In genomic region chr2:61411109-61411508, GRCh38 we compare ENCODE assay signal across 24 cellular contexts. TPM values are rescaled to one million over a fixed set of nuclear protein-coding genes. Genes with fewer than 3 reads are reported as not detected.
DNase-seq lines count a peak whose midpoint lies in the region; ATAC-seq and TF ChIP-seq lines count a peak whose summit lies in the region.
"Had no signal": no experiment of that assay in that cellular context is flagged by ENCODE, and none has a peak within 500 bp of the region (broad histone marks: within the 10 kb centered on the region; RNA-seq: fewer than 3 reads in every experiment).

No MANE protein-coding gene starts in this region.

- H3K79me2 ChIP-seq in OCI-LY7 (ENCODE audit: insufficient read depth, low read depth, low read length): peaks cover 91% of the 10 kb centered on the region

- CTCF ChIA-PET in OCI-LY7 (lab: Charles Lee; ENCODE audit: unreplicated experiment): no interaction called here

- TF ChIP-seq CTCF in OCI-LY7 (conservative IDR thresholded peaks at IDR 0.05; ENCODE audit: low read length) (no peak), brain (conservative IDR thresholded peaks at IDR 0.05) (no peak), nephron progenitor cell (IDR thresholded peaks at IDR 0.05) (no peak), Peyer's patch (IDR thresholded peaks at IDR 0.05) (no peak)

- TSS peak; percentile 18 for BruUV-seq in OCI-LY7 (replicated peaks; lab: Mats Ljungman, UMichigan)

- H3K27ac Mint-ChIP-seq in activated T-cell treated with anti-CD3 and anti-CD28 coated beads, Interleukin-2, amount 50 U/mL, for 24 hours: peak overlapping the region; percentile 15
- H3K27ac Mint-ChIP-seq in brain (peak overlapping the region in 3 of 5 experiments; percentile 49 to 65 (median 54)), nephron progenitor cell (peak overlapping the region; percentile 52)
- H3K27ac Mint-ChIP-seq: activated CD8-positive, alpha-beta T cell treated with anti-CD3 and anti-CD28 coated beads for 36 hours; activated naive CD8-positive, alpha-beta T cell treated with anti-CD3 and anti-CD28 coated beads for 36 hours had no signal

- peaks cover 23% of the 10 kb centered on the region for H3K4me1 ChIP-seq in OCI-LY7 (ENCODE audit: insufficient read depth, low read length, poor library complexity, severe bottlenecking)
- H3K4me1 ChIP-seq in Peyer's patch: peaks cover 0 to 6% (median 0%) of the 10 kb centered on the region in 4 donors

- ATAC-seq in activated T-cell treated with anti-CD3 and anti-CD28 coated beads, Interleukin-2, amount 50 U/mL, for 4 hours: no peak
- no peak for ATAC-seq in HG02623 (IDR thresholded peaks at IDR 0.05; ENCODE audit: unreplicated experiment)
- no peak for ATAC-seq in HG03565 (IDR thresholded peaks at IDR 0.05; ENCODE audit: unreplicated experiment)
- ATAC-seq: activated CD8-positive, alpha-beta T cell treated with anti-CD3 and anti-CD28 coated beads for 36 hours; left lung; stimulated activated naive CD8-positive, alpha-beta T cell treated with anti-CD3 and anti-CD28 coated beads, Interleukin-15, Interleukin-2, amounts not matched to agents 100 U/mL and 50 U/mL, for 24 hours had no signal

- H3K9me2 ChIP-seq in OCI-LY7 (ENCODE audit: insufficient read depth, low read length): no peaks in the 10 kb centered on the region

- H3K27me3 Mint-ChIP-seq in activated T-cell treated with anti-CD3 and anti-CD28 coated beads, Interleukin-2, amount 50 U/mL, for 24 hours: no peaks in the 10 kb centered on the region
- no peaks in the 10 kb centered on the region for H3K27me3 Mint-ChIP-seq in activated T-cell treated with anti-CD3 and anti-CD28 coated beads, Interleukin-2, amount 50 U/mL, for 4 hours (ENCODE audit: low read depth)
- H3K27me3 Mint-ChIP-seq in brain (no peaks in the 10 kb centered on the region), nephron progenitor cell (ENCODE audit: low read depth, poor library complexity) (peaks cover 2% of the 10 kb centered on the region)
- H3K27me3 Mint-ChIP-seq: activated CD8-positive, alpha-beta T cell treated with anti-CD3 and anti-CD28 coated beads for 36 hours; activated naive CD8-positive, alpha-beta T cell treated with anti-CD3 and anti-CD28 coated beads for 36 hours had no signal

- POLR2A ChIA-PET in OCI-LY7 (lab: Charles Lee): interaction anchor here (0.6 to 1.6 kb wide), 3 partner anchors 10 to 213 kb away, joined by 4 to 8 read pairs (median 5); no protein-coding TSS in a partner anchor

- H4K20me1 ChIP-seq in OCI-LY7 (ENCODE audit: insufficient read depth, low read length): peaks cover 20% of the 10 kb centered on the region; the same call in 1 of the 2 replicates

- no peak overlapping the region for H3K4me2 ChIP-seq in OCI-LY7 (ENCODE audit: low read length)

- DNase-seq in activated T-cell treated with anti-CD3 and anti-CD28 coated beads, Interleukin-2, amount 50 U/mL, for 24 hours: no peak
- DNase-seq in activated T-cell treated with anti-CD3 and anti-CD28 coated beads, Interleukin-2, amount 50 U/mL, for 4 hours: no peak
- DNase-seq in OCI-LY7 (ENCODE audit: low spot score) (no peak), nephron progenitor cell (no peak), Peyer's patch (no peak)
- DNase-seq: 8988T; activated CD8-positive, alpha-beta T cell treated with anti-CD3 and anti-CD28 coated beads for 36 hours; activated naive CD8-positive, alpha-beta T cell treated with anti-CD3 and anti-CD28 coated beads for 36 hours; activated T-cell treated with anti-CD3 and anti-CD28 coated beads, Interleukin-2, amount 50 U/mL, for 1 hour; DMS79; foreskin fibroblast; left lung; NCI-H1092 treated with DMSO at 0.1 percent for 48 hours; NCI-H2029; NCI-H446; NK-92 treated with Interleukin-12 subunit alpha and Interleukin-12 subunit beta, amount 100 ng/mL, for 24 hours; stimulated activated CD4-positive, alpha-beta T cell treated with anti-CD3 and anti-CD28 coated beads, Interleukin-2, amount 100 ng/mL, for 48 hours; stimulated activated naive CD8-positive, alpha-beta T cell treated with anti-CD3 and anti-CD28 coated beads, Interleukin-15, Interleukin-2, amounts not matched to agents 100 U/mL and 50 U/mL, for 24 hours; T1000 had no signal

- no peak overlapping the region for H2AFZ ChIP-seq in OCI-LY7 (ENCODE audit: low read length)

- no peak overlapping the region for H3K4me3 Mint-ChIP-seq in activated T-cell treated with anti-CD3 and anti-CD28 coated beads, Interleukin-2, amount 50 U/mL, for 24 hours
- H3K4me3 Mint-ChIP-seq in activated T-cell treated with anti-CD3 and anti-CD28 coated beads, Interleukin-2, amount 50 U/mL, for 4 hours: no peak overlapping the region
- H3K4me3 Mint-ChIP-seq in brain (no peak overlapping the region), nephron progenitor cell (no peak overlapping the region)
- H3K4me3 Mint-ChIP-seq: activated CD8-positive, alpha-beta T cell treated with anti-CD3 and anti-CD28 coated beads for 36 hours; activated naive CD8-positive, alpha-beta T cell treated with anti-CD3 and anti-CD28 coated beads for 36 hours had no signal

- no peak for TF ChIP-seq POLR2A in Peyer's patch (IDR thresholded peaks at IDR 0.05)

- peaks cover 45% of the 10 kb centered on the region for H3K36me3 Mint-ChIP-seq in activated T-cell treated with anti-CD3 and anti-CD28 coated beads, Interleukin-2, amount 50 U/mL, for 24 hours (ENCODE audit: low read depth)
- peaks cover 26% of the 10 kb centered on the region for H3K36me3 Mint-ChIP-seq in activated T-cell treated with anti-CD3 and anti-CD28 coated beads, Interleukin-2, amount 50 U/mL, for 4 hours (ENCODE audit: insufficient read depth)
- H3K36me3 Mint-ChIP-seq in brain (peaks cover 37% of the 10 kb centered on the region), nephron progenitor cell (ENCODE audit: low read depth) (peaks cover 26% of the 10 kb centered on the region)

- H3K27ac ChIP-seq in OCI-LY7 (ENCODE audit: low read depth, low read length, poor library complexity, severe bottlenecking): no peak overlapping the region
- no peak overlapping the region for H3K27ac ChIP-seq in Peyer's patch
- H3K27ac ChIP-seq: left lung, SK-N-MC, tibial nerve had no signal

- no peaks in the 10 kb centered on the region for H3K9me3 Mint-ChIP-seq in activated T-cell treated with anti-CD3 and anti-CD28 coated beads, Interleukin-2, amount 50 U/mL, for 24 hours
- no peaks in the 10 kb centered on the region for H3K9me3 Mint-ChIP-seq in activated T-cell treated with anti-CD3 and anti-CD28 coated beads, Interleukin-2, amount 50 U/mL, for 4 hours
- no peaks in the 10 kb centered on the region for H3K9me3 Mint-ChIP-seq in brain
- H3K9me3 Mint-ChIP-seq in nephron progenitor cell: no peaks in the 10 kb centered on the region
- H3K9me3 Mint-ChIP-seq: activated CD8-positive, alpha-beta T cell treated with anti-CD3 and anti-CD28 coated beads for 36 hours; activated naive CD8-positive, alpha-beta T cell treated with anti-CD3 and anti-CD28 coated beads for 36 hours had no signal

- no peaks in the 10 kb centered on the region for H3K9me3 ChIP-seq in OCI-LY7 (ENCODE audit: low read length)
- H3K9me3 ChIP-seq in Peyer's patch: no peaks in the 10 kb centered on the region
- H3K9me3 ChIP-seq: left lung, tibial nerve had no signal

- intact Hi-C loops in OCI-LY7 (cut with micrococcal nuclease; ENCODE audit: unreplicated experiment): no loop called here

- H3K4me1 Mint-ChIP-seq in activated T-cell treated with anti-CD3 and anti-CD28 coated beads, Interleukin-2, amount 50 U/mL, for 24 hours (ENCODE audit: low read depth): peaks cover 31% of the 10 kb centered on the region
- peaks cover 24% of the 10 kb centered on the region for H3K4me1 Mint-ChIP-seq in activated T-cell treated with anti-CD3 and anti-CD28 coated beads, Interleukin-2, amount 50 U/mL, for 4 hours (ENCODE audit: low read depth)
- H3K4me1 Mint-ChIP-seq in brain: peaks cover 12% of the 10 kb centered on the region
- H3K4me1 Mint-ChIP-seq in nephron progenitor cell: peaks cover 13% of the 10 kb centered on the region

- H3K4me3 ChIP-seq in OCI-LY7 (ENCODE audit: low read depth, low read length, poor library complexity, severe bottlenecking) (no peak overlapping the region), Peyer's patch (no peak overlapping the region)
- H3K4me3 ChIP-seq: left lung, SK-N-MC, tibial nerve had no signal

- H3K36me3 ChIP-seq in OCI-LY7 (ENCODE audit: insufficient read depth, low read length) (peaks cover 82% of the 10 kb centered on the region), Peyer's patch (no peaks in the 10 kb centered on the region)
- H3K36me3 ChIP-seq: left lung had no signal

- H3K27me3 ChIP-seq in Peyer's patch: no peaks in the 10 kb centered on the region
- H3K27me3 ChIP-seq: left lung, tibial nerve had no signal

RNA-seq across cellular contexts. Expression of gene USP34, which starts 59.8 kb away (rescaled TPM):
- total RNA-seq in activated T-cell treated with anti-CD3 and anti-CD28 coated beads, Interleukin-2, amount 50 U/mL, for 4 hours: 10 to 100 TPM; 57.0 to 58.1 (median 58.1) TPM
- total RNA-seq in OCI-LY7 (2014; rRNA removed; shearing (Covaris generic)): 147 and 192 TPM in 2 replicates
- total RNA-seq in OCI-LY7 (2022): 340 and 344 TPM in 2 replicates
- 15.9 TPM for polyA plus RNA-seq in brain (ENCODE audit: insufficient read depth, low read depth, low replicate concordance)
- total RNA-seq in Peyer's patch: 100 to 1,000 TPM; 148 to 201 (median 172) TPM
